In genomic region chr13:67145950-67146349, GRCh38 we compare ENCODE assay signal across 33 cellular contexts.
"Had no signal": no experiment of that assay in that cellular context is flagged by ENCODE, and none has a peak within 500 bp of the region (broad histone marks: within the 10 kb centered on the region; RNA-seq: fewer than 3 reads in every experiment).

No MANE protein-coding gene starts in this region.

- ATAC-seq: activated CD8-positive, alpha-beta memory T cell treated with anti-CD3 and anti-CD28 coated beads, Interleukin-2, amount 10 ng/mL, durations not matched to agents 7 days and 5 days; activated naive CD8-positive, alpha-beta T cell treated with anti-CD3 and anti-CD28 coated beads, Interleukin-2, amount 50 U/mL, for 24 hours; PC-3; T-cell; T-helper 17 cell had no signal

- H3K4me3 ChIP-seq: MG63, Peyer's patch had no signal

- FAIRE-seq: bronchial epithelial cell had no signal

- H3K27ac ChIP-seq: Peyer's patch, WERI-Rb-1 had no signal

- H3K9me3 ChIP-seq: MG63, Peyer's patch had no signal

- H3K27me3 ChIP-seq: MG63, Peyer's patch had no signal

- H3K4me1 ChIP-seq: Peyer's patch had no signal

- DNase-seq: activated CD4-positive, alpha-beta memory T cell treated with anti-CD3 and anti-CD28 coated beads, Interleukin-2, amount 10 ng/mL, durations not matched to agents 7 days and 5 days; activated CD4-positive, alpha-beta T cell treated with anti-CD3 and anti-CD28 coated beads for 1 hour; activated CD4-positive, alpha-beta T cell treated with anti-CD3 and anti-CD28 coated beads for 48 hours; activated CD4-positive, CD25-positive, alpha-beta regulatory T cell; activated CD8-positive, alpha-beta memory T cell treated with anti-CD3 and anti-CD28 coated beads for 24 hours; activated CD8-positive, alpha-beta memory T cell treated with anti-CD3 and anti-CD28 coated beads, Interleukin-2, amount 10 ng/mL, durations not matched to agents 7 days and 5 days; activated CD8-positive, alpha-beta memory T cell treated with anti-CD3 and anti-CD28 coated beads, Interleukin-2, amount 50 U/mL, for 48 hours; activated effector memory CD4-positive, alpha-beta T cell treated with Interleukin-2 at 50 U/mL for 16 hours; activated naive CD4-positive, alpha-beta T cell treated with anti-CD3 and anti-CD28 coated beads, Interleukin-2, amount 10 ng/mL, durations not matched to agents 7 days and 5 days; activated naive CD8-positive, alpha-beta T cell treated with anti-CD3 and anti-CD28 coated beads, Interleukin-2, amount 50 U/mL, for 24 hours; activated T-cell treated with anti-CD3 and anti-CD28 coated beads, Interleukin-2, amount 50 U/mL, for 48 hours; central memory CD4-positive, alpha-beta T cell; Kasumi-1; KG1; MG63; NCI-H1048; NCI-H1436 treated with DMSO at 0.1 percent for 48 hours; NCI-H1694 treated with DMSO at 0.1 percent for 48 hours; NCI-H2029; NCI-H2107; NCI-H2171; NCI-H510A; NCI-H526; NCI-H748 treated with DMSO at 0.1 percent for 48 hours; NK-92 treated with Interleukin-12 subunit alpha and Interleukin-12 subunit beta, amount 100 ng/mL, for 24 hours; PC-3; Peyer's patch; RPMI8226; SIG-M5; T-cell; T-helper 17 cell; WERI-Rb-1 had no signal

- H3K36me3 ChIP-seq: MG63, Peyer's patch, WERI-Rb-1 had no signal
